8 cellular contexts compared by ENCODE assay signal in genomic region chr6:24718449-24719124, GRCh38. TPM values are rescaled to one million over a fixed set of nuclear protein-coding genes. Genes with fewer than 3 reads are reported as not detected.
DNase-seq lines count a peak whose midpoint lies in the region; ATAC-seq and TF ChIP-seq lines count a peak whose summit lies in the region.

No MANE protein-coding gene starts in this region.

- H3K36me3 ChIP-seq in gastroesophageal sphincter = peaks cover 0 to 25% of the 10 kb centered on the region in 2 donors
- H3K36me3 ChIP-seq in smooth muscle cell (ENCODE audit: low read depth) = peaks cover 16% of the 10 kb centered on the region

- H3K4me1 ChIP-seq in gastroesophageal sphincter (peaks cover 9 to 64% (median 22%) of the 10 kb centered on the region in 3 donors), smooth muscle cell (ENCODE audit: low read depth) (peaks cover 22% of the 10 kb centered on the region)

- no peak for TF ChIP-seq POLR2A in gastroesophageal sphincter (IDR thresholded peaks at IDR 0.05)

- TF ChIP-seq CTCF in HFFc6 (IDR thresholded peaks at IDR 0.05) (no peak), VCaP (conservative IDR thresholded peaks at IDR 0.05) (no peak), gastroesophageal sphincter (IDR thresholded peaks at IDR 0.05) (no peak), smooth muscle cell (IDR thresholded peaks at IDR 0.05; ENCODE audit: borderline replicate concordance, insufficient read depth, poor library complexity, severe bottlenecking) (no peak)

- H3K4me3 ChIP-seq in gastroesophageal sphincter (peak overlapping the region; percentile 81 to 84), smooth muscle cell (peak overlapping the region; percentile 97)

- peak overlapping the region; percentile 100 for H3K9ac ChIP-seq in smooth muscle cell (ENCODE audit: low read depth)

- H3K4me2 ChIP-seq in smooth muscle cell = peak overlapping the region; percentile 90

- peak overlapping the region; percentile 100 for H3K27ac Mint-ChIP-seq in HFFc6

- TF ChIP-seq EP300 in gastroesophageal sphincter (IDR thresholded peaks at IDR 0.05) = no peak

- ATAC-seq in gastroesophageal sphincter = no peak
- ATAC-seq in HG03342 (IDR thresholded peaks at IDR 0.05; ENCODE audit: unreplicated experiment) = no peak

- H3K27ac ChIP-seq in VCaP (peak overlapping the region; percentile 100; the same call in 1 of the 2 replicates), gastroesophageal sphincter (peak overlapping the region in 3 of 4 donors; percentile 31 to 97 (median 97)), smooth muscle cell (ENCODE audit: low read depth) (peak overlapping the region; percentile 89)

- H3K79me2 ChIP-seq in smooth muscle cell (ENCODE audit: low read depth) = peaks cover 69% of the 10 kb centered on the region

- peaks cover 9% of the 10 kb centered on the region for H3F3A ChIP-seq in smooth muscle cell (ENCODE audit: low read depth)

- 0 to 18% methylated on average over 3 to 8 of the region's 8 CpGs for WGBS in gastroesophageal sphincter (ENCODE audit: low coverage in 1 of 2), 2 donors
- WGBS in smooth muscle cell (ENCODE audit: low lambda C conversion rate) = 13% methylated on average over 8 of the region's 8 CpGs

- H3K9me3 Mint-ChIP-seq in HFFc6 = no peaks in the 10 kb centered on the region

- peaks cover 16% of the 10 kb centered on the region for H3K27me3 Mint-ChIP-seq in HFFc6 (ENCODE audit: insufficient read depth)

- DNase-seq in HFFc6 = no peak
- DNase-seq in smooth muscle cell (lab: John Stamatoyannopoulos, UW; ENCODE audit: unreplicated experiment) = no peak
- no peak for DNase-seq in COLO829 (ENCODE audit: low spot score)
- DNase-seq in NAMALWA (ENCODE audit: low spot score) = no peak
- DNase-seq in activated CD8-positive, alpha-beta memory T cell treated with anti-CD3 and anti-CD28 coated beads, Interleukin-2, amount 50 U/mL, for 4 hours = no peak

- H4K20me1 ChIP-seq in smooth muscle cell (ENCODE audit: low read depth) = peaks cover 62% of the 10 kb centered on the region

- H3K9me3 ChIP-seq in gastroesophageal sphincter (no peaks in the 10 kb centered on the region), smooth muscle cell (replicated peaks; ENCODE audit: low read depth) (no peaks in the 10 kb centered on the region)

- peaks cover 58% of the 10 kb centered on the region for H3K4me1 Mint-ChIP-seq in HFFc6 (ENCODE audit: low read depth)

- H3K27me3 ChIP-seq in gastroesophageal sphincter (no peaks in the 10 kb centered on the region), smooth muscle cell (ENCODE audit: low read depth) (no peaks in the 10 kb centered on the region)

- peaks cover 59% of the 10 kb centered on the region for H3K36me3 Mint-ChIP-seq in HFFc6 (ENCODE audit: low read depth)

- H3K4me3 Mint-ChIP-seq in HFFc6 = peak overlapping the region; percentile 96

- no peak overlapping the region for H2AFZ ChIP-seq in smooth muscle cell (ENCODE audit: low read depth)

RNA-seq across cellular contexts. Expression of gene C6orf62, which starts 0.4 kb away (rescaled TPM):
- total RNA-seq in HFFc6 (2021; fragmentation: NEBNext Ultra II Directional; extraction: Animal tissue kit (Norgen Biotek cat#: 25700)) = 100 to 1,000 TPM; 105 to 120 (median 115) TPM
- total RNA-seq in gastroesophageal sphincter (10 to 100 TPM; 32.8 to 65.8 (median 45.2) TPM), smooth muscle cell (61.4 and 79.1 TPM in 2 replicates)
- 32.4 and 33.1 TPM in 2 replicates for polyA plus RNA-seq in smooth muscle cell

RNA-seq across cellular contexts. Expression of gene ACOT13, which starts 51.7 kb away (rescaled TPM):
- 10 to 100 TPM; 18.7 to 21.9 (median 19.8) TPM for total RNA-seq in HFFc6 (2021; fragmentation: NEBNext Ultra II Directional; extraction: Animal tissue kit (Norgen Biotek cat#: 25700))
- total RNA-seq in gastroesophageal sphincter = 1 to 10 TPM; 3.4 to 8.9 (median 6.8) TPM
- 7.3 and 14.0 TPM in 2 replicates for total RNA-seq in smooth muscle cell
- polyA plus RNA-seq in smooth muscle cell = 35.2 and 43.7 TPM in 2 replicates

RNA-seq across cellular contexts. Expression of gene TDP2, which starts 51.9 kb away (rescaled TPM):
- total RNA-seq in HFFc6 (2021; fragmentation: NEBNext Ultra II Directional; extraction: Animal tissue kit (Norgen Biotek cat#: 25700)) = 10 to 100 TPM; 27.3 to 33.6 (median 30.7) TPM
- total RNA-seq in gastroesophageal sphincter = 10 to 100 TPM; 29.2 to 53.1 (median 42.2) TPM
- 13.0 and 27.9 TPM in 2 replicates for total RNA-seq in smooth muscle cell
- 15.9 and 16.2 TPM in 2 replicates for polyA plus RNA-seq in smooth muscle cell

RNA-seq across cellular contexts. Expression of gene GMNN, which starts 56.1 kb away (rescaled TPM):
- 10 to 100 TPM; 17.2 to 33.3 (median 27.4) TPM for total RNA-seq in HFFc6 (2021; fragmentation: NEBNext Ultra II Directional; extraction: Animal tissue kit (Norgen Biotek cat#: 25700))
- total RNA-seq in gastroesophageal sphincter = 1 to 10 TPM; 2.7 to 9.7 (median 4.0) TPM
- total RNA-seq in smooth muscle cell = 31.8 and 42.5 TPM in 2 replicates
- polyA plus RNA-seq in smooth muscle cell = 36.7 and 46.4 TPM in 2 replicates
